Comparison of ENCODE assay signal across 1 cellular context in the genomic region with DNA sequence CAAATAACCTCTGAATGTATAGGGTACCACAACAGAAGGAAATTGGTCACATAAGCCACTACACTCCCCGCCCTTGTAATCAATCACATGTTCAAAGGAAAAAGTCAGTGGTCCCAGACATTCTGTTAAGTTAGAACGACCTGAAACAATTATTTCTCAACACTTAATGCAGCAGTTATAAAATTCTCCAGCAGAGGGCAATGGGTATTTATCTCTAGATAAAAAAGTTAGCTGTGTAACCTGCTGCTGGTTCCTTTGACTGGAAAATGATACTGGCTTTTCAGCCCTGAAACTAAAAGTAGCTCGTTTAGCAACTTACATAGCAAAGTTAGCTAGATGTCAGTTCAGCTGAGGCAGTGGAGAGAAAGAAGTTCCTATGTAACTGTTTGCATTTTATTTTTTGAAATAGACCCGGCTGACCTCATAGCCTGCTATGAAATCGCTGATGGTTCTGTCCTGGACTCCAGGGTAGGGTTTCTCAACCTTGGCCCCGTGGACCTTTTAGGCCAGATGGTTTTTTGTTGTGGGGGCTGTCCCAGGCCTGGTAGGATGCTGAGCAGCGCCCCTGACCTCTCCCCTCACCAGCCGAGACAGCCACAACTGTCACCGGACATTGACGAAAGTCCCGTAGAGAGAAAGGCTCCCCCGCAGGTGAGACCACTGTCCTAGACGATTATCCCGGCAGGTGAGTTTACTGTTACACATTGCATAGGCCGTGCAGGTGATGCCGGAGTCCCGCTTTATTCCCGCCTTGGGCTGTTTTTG.
TF ChIP-seq lines count a peak whose summit lies in the region.

No MANE protein-coding gene starts in this region.

TF ChIP-seq in HepG2, 621 proteins besides CTCF, POLR2A, EP300 and RAD21 (continued from another document):
- TF ChIP-seq, protein P1, sequence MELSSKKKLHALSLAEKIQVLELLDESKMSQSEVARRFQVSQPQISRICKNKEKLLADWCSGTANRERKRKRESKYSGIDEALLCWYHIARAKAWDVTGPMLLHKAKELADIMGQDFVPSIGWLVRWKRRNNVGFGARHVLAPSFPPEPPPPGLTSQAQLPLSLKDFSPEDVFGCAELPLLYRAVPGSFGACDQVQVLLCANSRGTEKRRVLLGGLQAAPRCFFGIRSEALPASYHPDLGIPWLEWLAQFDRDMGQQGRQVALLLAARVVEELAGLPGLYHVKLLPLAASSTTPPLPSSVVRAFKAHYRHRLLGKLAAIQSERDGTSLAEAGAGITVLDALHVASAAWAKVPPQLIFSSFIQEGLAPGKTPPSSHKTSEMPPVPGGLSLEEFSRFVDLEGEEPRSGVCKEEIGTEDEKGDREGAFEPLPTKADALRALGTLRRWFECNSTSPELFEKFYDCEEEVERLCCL (CRISPR knock-in tag; IDR thresholded peaks at IDR 0.05; ENCODE audit: borderline replicate concordance), result no peak
- TF ChIP-seq ZNF251 (CRISPR knock-in tag; IDR thresholded peaks at IDR 0.05), result no peak
- TF ChIP-seq ATF2 (CRISPR knock-in tag; IDR thresholded peaks at IDR 0.05), result no peak
- TF ChIP-seq, protein P2, sequence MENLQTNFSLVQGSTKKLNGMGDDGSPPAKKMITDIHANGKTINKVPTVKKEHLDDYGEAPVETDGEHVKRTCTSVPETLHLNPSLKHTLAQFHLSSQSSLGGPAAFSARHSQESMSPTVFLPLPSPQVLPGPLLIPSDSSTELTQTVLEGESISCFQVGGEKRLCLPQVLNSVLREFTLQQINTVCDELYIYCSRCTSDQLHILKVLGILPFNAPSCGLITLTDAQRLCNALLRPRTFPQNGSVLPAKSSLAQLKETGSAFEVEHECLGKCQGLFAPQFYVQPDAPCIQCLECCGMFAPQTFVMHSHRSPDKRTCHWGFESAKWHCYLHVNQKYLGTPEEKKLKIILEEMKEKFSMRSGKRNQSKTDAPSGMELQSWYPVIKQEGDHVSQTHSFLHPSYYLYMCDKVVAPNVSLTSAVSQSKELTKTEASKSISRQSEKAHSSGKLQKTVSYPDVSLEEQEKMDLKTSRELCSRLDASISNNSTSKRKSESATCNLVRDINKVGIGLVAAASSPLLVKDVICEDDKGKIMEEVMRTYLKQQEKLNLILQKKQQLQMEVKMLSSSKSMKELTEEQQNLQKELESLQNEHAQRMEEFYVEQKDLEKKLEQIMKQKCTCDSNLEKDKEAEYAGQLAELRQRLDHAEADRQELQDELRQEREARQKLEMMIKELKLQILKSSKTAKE (CRISPR knock-in tag; IDR thresholded peaks at IDR 0.05; ENCODE audit: borderline replicate concordance), result no peak
- TF ChIP-seq HNF4A (CRISPR knock-in tag; IDR thresholded peaks at IDR 0.05), result no peak
- TF ChIP-seq TBX3 (IDR thresholded peaks at IDR 0.05; ENCODE audit: borderline replicate concordance), result no peak
- no peak for TF ChIP-seq ZNF577 (CRISPR knock-in tag; IDR thresholded peaks at IDR 0.05; ENCODE audit: borderline replicate concordance, low read depth)
- no peak for TF ChIP-seq TRAFD1 (CRISPR knock-in tag; IDR thresholded peaks at IDR 0.05; ENCODE audit: borderline replicate concordance)
- no peak for TF ChIP-seq LCORL (IDR thresholded peaks at IDR 0.05)
- peak; percentile 27; the same call in 1 of the 2 replicates for TF ChIP-seq LCORL (CRISPR knock-in tag; IDR thresholded peaks at IDR 0.05)
- TF ChIP-seq TFE3 (CRISPR knock-in tag; IDR thresholded peaks at IDR 0.05), result no peak
- no peak for TF ChIP-seq ZNF768 (CRISPR knock-in tag; IDR thresholded peaks at IDR 0.05)
- TF ChIP-seq SMC3 (IDR thresholded peaks at IDR 0.05; ENCODE audit: low read length), result peak; percentile 65
- TF ChIP-seq ARID3A (IDR thresholded peaks at IDR 0.05; ENCODE audit: low read depth, low read length), result peak; percentile 92
- no peak for TF ChIP-seq SOX13 (IDR thresholded peaks at IDR 0.05)
- TF ChIP-seq SOX13 (CRISPR knock-in tag; conservative IDR thresholded peaks at IDR 0.05 in 1 of 2, IDR thresholded peaks at IDR 0.05 in 1 of 2), result no peak
- no peak for TF ChIP-seq ZNF354B (CRISPR knock-in tag; IDR thresholded peaks at IDR 0.05)
TF ChIP-seq in HepG2: peak in this region for 7.
